17 cellular contexts compared by ENCODE assay signal in genomic region chr2:49067971-49068370, GRCh38.
DNase-seq lines count a peak whose midpoint lies in the region; ATAC-seq and TF ChIP-seq lines count a peak whose summit lies in the region.
"Had no signal": no experiment of that assay in that cellular context is flagged by ENCODE, and none has a peak within 500 bp of the region (broad histone marks: within the 10 kb centered on the region; RNA-seq: fewer than 3 reads in every experiment).

No MANE protein-coding gene starts in this region.

- H3K27me3 ChIP-seq in MG63 = no peaks in the 10 kb centered on the region
- H3K27me3 ChIP-seq: BLaER1 treated with 17β-estradiol and CSF1 and Interleukin-3, amounts not matched to agents 10 nM and 100 nM had no signal

- DNase-seq in WTC11 (ENCODE audit: low spot score) (no peak), iPS-NIHi7 (ENCODE audit: extremely low spot score) (peak; percentile 26), LoVo (ENCODE audit: low spot score) (no peak), MG63 (no peak), MCF 10A (ENCODE audit: unreplicated experiment) (no peak), left colon (no peak)
- DNase-seq: CD8-positive, alpha-beta T cell; DMS 273 treated with DMSO at 0.1 percent for 48 hours; DMS53; DND-41; EL; HCEC 1CT; KG1 had no signal

- POLR2A ChIA-PET in WTC11 (lab: Charles Lee) = no interaction called here
- POLR2A ChIA-PET in MCF 10A (lab: Yijun Ruan, JAX) = no interaction called here

- ATAC-seq in GM18907 (IDR thresholded peaks at IDR 0.05; ENCODE audit: unreplicated experiment) (peak; percentile 46), HG02870 (IDR thresholded peaks at IDR 0.05; ENCODE audit: unreplicated experiment) (peak; percentile 51), WTC11 (peak; percentile 83), left colon (no peak)
- ATAC-seq: CD8-positive, alpha-beta T cell had no signal

- BruUV-seq in MCF 10A (replicated peaks; lab: Mats Ljungman, UMichigan) = no TSS peak

- H3K36me3 Mint-ChIP-seq in WTC11 (no peaks in the 10 kb centered on the region), MCF 10A (ENCODE audit: insufficient read depth, unreplicated experiment) (no peaks in the 10 kb centered on the region)
- H3K36me3 Mint-ChIP-seq: CD8-positive, alpha-beta T cell had no signal

- H3K27me3 Mint-ChIP-seq in WTC11 (ENCODE audit: low read depth) (no peaks in the 10 kb centered on the region), MCF 10A (ENCODE audit: insufficient read depth, unreplicated experiment) (no peaks in the 10 kb centered on the region)
- H3K27me3 Mint-ChIP-seq: B cell had no signal

- CTCF ChIA-PET in WTC11 (lab: Charles Lee) = no interaction called here
- CTCF ChIA-PET in MCF 10A (lab: Yijun Ruan, JAX) = interaction anchor here (0.8 kb wide), 1 partner anchor 13 kb away, joined by 4 read pairs; no protein-coding TSS in a partner anchor

- H3K9me3 Mint-ChIP-seq in WTC11 (no peaks in the 10 kb centered on the region), MCF 10A (ENCODE audit: unreplicated experiment) (peaks cover 20% of the 10 kb centered on the region)

- peaks cover 2% of the 10 kb centered on the region for H3K4me1 Mint-ChIP-seq in WTC11
- no peaks in the 10 kb centered on the region for H3K4me1 Mint-ChIP-seq in MCF 10A (ENCODE audit: insufficient read depth, unreplicated experiment)
- H3K4me1 Mint-ChIP-seq: B cell had no signal

- no peak overlapping the region for H3K4me3 ChIP-seq in MG63
- H3K4me3 ChIP-seq: BLaER1 treated with 17β-estradiol and CSF1 and Interleukin-3, amounts not matched to agents 10 nM and 100 nM had no signal

- H3K4me3 Mint-ChIP-seq in WTC11 = no peak overlapping the region
- H3K4me3 Mint-ChIP-seq in MCF 10A (ENCODE audit: unreplicated experiment) = no peak overlapping the region
- H3K4me3 Mint-ChIP-seq: B cell; CD8-positive, alpha-beta T cell had no signal

- H3K27ac Mint-ChIP-seq in WTC11 (no peak overlapping the region), MCF 10A (ENCODE audit: low read depth, unreplicated experiment) (no peak overlapping the region)
- H3K27ac Mint-ChIP-seq: B cell; CD8-positive, alpha-beta T cell had no signal

- intact Hi-C loops in MCF 10A (cut with micrococcal nuclease) (no loop called here), left colon (cut with DNase I, micrococcal nuclease) (no loop called here)

- H3K36me3 ChIP-seq in MG63 = no peaks in the 10 kb centered on the region
- H3K36me3 ChIP-seq: BLaER1 treated with 17β-estradiol and CSF1 and Interleukin-3, amounts not matched to agents 10 nM and 100 nM had no signal

- H3K9me3 ChIP-seq in MG63 = no peaks in the 10 kb centered on the region
- H3K9me3 ChIP-seq: BLaER1 treated with 17β-estradiol and CSF1 and Interleukin-3, amounts not matched to agents 10 nM and 100 nM had no signal

- no peak for TF ChIP-seq CTCF in WTC11 (IDR thresholded peaks at IDR 0.05)
- TF ChIP-seq CTCF in MCF 10A (IDR thresholded peaks at IDR 0.05; ENCODE audit: unreplicated experiment) = no peak

TF ChIP-seq in WTC11, 78 proteins besides CTCF, POLR2A, EP300 and RAD21:
- no peak for TF ChIP-seq CREM (CRISPR knock-in tag; IDR thresholded peaks at IDR 0.05)
- TF ChIP-seq ARID4B (CRISPR knock-in tag; IDR thresholded peaks at IDR 0.05; ENCODE audit: borderline replicate concordance) = no peak
- TF ChIP-seq GTF2I (CRISPR knock-in tag; conservative IDR thresholded peaks at IDR 0.05) = no peak
